ENCODE assay signal across 22 cellular contexts in genomic region chr1:27397749-27398148, GRCh38. TPM values are rescaled to one million over a fixed set of nuclear protein-coding genes. Genes with fewer than 3 reads are reported as not detected.
"Had no signal": no experiment of that assay in that cellular context is flagged by ENCODE, and none has a peak within 500 bp of the region (broad histone marks: within the 10 kb centered on the region; RNA-seq: fewer than 3 reads in every experiment).

No MANE protein-coding gene starts in this region.

- H3K27ac ChIP-seq: adrenal gland, breast epithelium, esophagus muscularis mucosa, ovary had no signal

- DNase-seq: activated CD4-positive, alpha-beta T cell treated with anti-CD3 and anti-CD28 coated beads, Interleukin-2, amount 50 U/mL, for 4 hours; activated CD4-positive, CD25-positive, alpha-beta regulatory T cell treated with anti-CD3 and anti-CD28 coated beads, Interleukin-2, amount 50 U/mL, for 72 hours; activated gamma-delta T cell treated with Interleukin-2 at 50 U/mL for 16 hours; adrenal gland; cortex of kidney; effector CD8-positive, alpha-beta T cell; stimulated activated CD4-positive, alpha-beta T cell treated with anti-CD3 and anti-CD28 coated beads, Interleukin-4, amount 100 ng/mL, for 24 hours; stimulated activated naive CD4-positive, alpha-beta T cell; T-helper 1 cell; T-helper 9 cell had no signal

- H3K9me3 Mint-ChIP-seq: activated naive CD4-positive, alpha-beta T cell treated with anti-CD3 and anti-CD28 coated beads, Interleukin-2, amount 50 U/mL, for 72 hours; neural crest cell had no signal

- H3K36me3 Mint-ChIP-seq: activated naive CD4-positive, alpha-beta T cell treated with anti-CD3 and anti-CD28 coated beads, Interleukin-2, amount 50 U/mL, for 72 hours had no signal

- H3K4me3 Mint-ChIP-seq: neural crest cell had no signal

RNA-seq across cellular contexts. Expression of gene CD164L2, which starts 14.6 kb away (rescaled TPM):
- total RNA-seq: activated CD8-positive, alpha-beta memory T cell treated with anti-CD3 and anti-CD28 coated beads for 36 hours; activated naive CD4-positive, alpha-beta T cell treated with anti-CD3 and anti-CD28 coated beads, Interleukin-2, amount 50 U/mL, for 72 hours; astrocyte; endothelial cell of umbilical vein; esophagus muscularis mucosa; myocyte; neural crest cell; sciatic nerve; ureter had no signal

RNA-seq across cellular contexts. Expression of gene FCN3, which starts 23.1 kb away (rescaled TPM):
- total RNA-seq: activated CD8-positive, alpha-beta memory T cell treated with anti-CD3 and anti-CD28 coated beads for 36 hours; activated naive CD4-positive, alpha-beta T cell treated with anti-CD3 and anti-CD28 coated beads, Interleukin-2, amount 50 U/mL, for 72 hours; astrocyte; endothelial cell of umbilical vein; myocyte; neural crest cell; smooth muscle cell had no signal

RNA-seq across cellular contexts. Expression of gene SYTL1, which starts 55.9 kb away (rescaled TPM):
- total RNA-seq: endothelial cell of umbilical vein, myocyte had no signal
